Comparison of ENCODE assay signal across 8 cellular contexts in the genomic region with DNA sequence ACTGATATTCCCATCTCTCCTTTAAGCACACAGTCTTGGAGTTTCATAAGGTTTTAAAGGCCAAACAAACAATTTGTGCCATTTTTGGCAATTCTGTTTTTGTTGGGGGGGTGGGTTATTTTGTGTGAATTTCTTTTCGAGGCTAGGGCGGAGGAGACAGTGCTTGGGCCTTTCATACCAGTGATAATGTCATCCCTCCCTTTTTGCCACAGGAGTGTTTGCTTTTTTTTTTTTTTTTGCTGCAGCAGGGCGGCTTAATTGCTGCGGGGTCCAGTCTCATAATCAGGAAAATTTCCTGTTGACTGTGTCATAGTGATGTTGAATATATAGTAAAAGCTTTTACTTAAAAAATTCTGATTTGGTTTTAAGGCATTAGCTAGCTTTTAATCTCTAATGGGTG. TPM values are rescaled to one million over a fixed set of nuclear protein-coding genes. Genes with fewer than 3 reads are reported as not detected.
DNase-seq lines count a peak whose midpoint lies in the region; ATAC-seq, FAIRE-seq and TF ChIP-seq lines count a peak whose summit lies in the region.

No MANE protein-coding gene starts in this region.

- H3K4me2 ChIP-seq in A549: peak overlapping the region; percentile 91

- H3K4me3 Mint-ChIP-seq in MCF 10A (ENCODE audit: unreplicated experiment): peak overlapping the region; percentile 98

- ATAC-seq in A549: no peak
- ATAC-seq in GM18873 (IDR thresholded peaks at IDR 0.05; ENCODE audit: low FRiP score, unreplicated experiment): no peak
- no peak for ATAC-seq in HG02571 (IDR thresholded peaks at IDR 0.05; ENCODE audit: unreplicated experiment)

- no peaks in the 10 kb centered on the region for H3K36me3 Mint-ChIP-seq in MCF 10A (ENCODE audit: insufficient read depth, unreplicated experiment)

- WGBS in A549 (ENCODE audit: missing lambda C conversion rate): 18% methylated on average over 4 of the region's 4 CpGs

- H3K9me3 ChIP-seq in A549 (no peaks in the 10 kb centered on the region), HUES6 (ENCODE audit: control insufficient read depth, insufficient read depth, low read depth, low read length) (no peaks in the 10 kb centered on the region), mucosa of rectum (ENCODE audit: control insufficient read depth in 2 of 2, low read length in 2 of 2) (no peaks in the 10 kb centered on the region)

- H3K27me3 Mint-ChIP-seq in MCF 10A (ENCODE audit: insufficient read depth, unreplicated experiment): no peaks in the 10 kb centered on the region

- H3K36me3 ChIP-seq in HUES6 (ENCODE audit: control insufficient read depth, insufficient read depth, low read length) (no peaks in the 10 kb centered on the region), mucosa of rectum (ENCODE audit: control insufficient read depth in 2 of 2, insufficient read depth in 2 of 2, low read length in 2 of 2) (no peaks in the 10 kb centered on the region)

- DNase-seq in A549 (ENCODE audit: low read depth in 1 of 2, low spot score in 1 of 2): no peak
- no peak for DNase-seq in MCF 10A (ENCODE audit: unreplicated experiment)
- DNase-seq in SIG-M5 treated with dmso at 0.1 percent for 504 hours (lab: John Stamatoyannopoulos, UW; ENCODE audit: unreplicated experiment): no peak
- no peak for DNase-seq in activated CD4-positive, alpha-beta T cell treated with anti-CD3 and anti-CD28 coated beads for 4 hours

- FAIRE-seq in A549 (lab: Jason Lieb, UNC): no peak

- TF ChIP-seq RAD21 in A549 (conservative IDR thresholded peaks at IDR 0.05 in 1 of 2, IDR thresholded peaks at IDR 0.05 in 1 of 2): no peak

- POLR2A ChIA-PET in A549 (lab: Yijun Ruan, JAX) (no interaction called here), MCF 10A (lab: Yijun Ruan, JAX) (interaction anchor here (0.6 to 5.9 kb wide), 15 partner anchors 9 to 1557 kb away, joined by 3 to 72 read pairs (median 5); partner anchors contain the start of gene METTL16)

- H3K9me3 Mint-ChIP-seq in MCF 10A (ENCODE audit: unreplicated experiment): no peaks in the 10 kb centered on the region

- H3K27ac Mint-ChIP-seq in MCF 10A (ENCODE audit: low read depth, unreplicated experiment): peak overlapping the region; percentile 96

- peaks cover 21% of the 10 kb centered on the region for H3K4me1 Mint-ChIP-seq in MCF 10A (ENCODE audit: insufficient read depth, unreplicated experiment)

- intact Hi-C loops in MCF 10A (cut with micrococcal nuclease): loop anchor here (5.0 kb wide), 1 partner anchor 82 kb away; no protein-coding TSS in a partner anchor

- no TSS peak for BruUV-seq in MCF 10A (replicated peaks; lab: Mats Ljungman, UMichigan)

- H3K9ac ChIP-seq in HUES6 (ENCODE audit: low read length) (peak overlapping the region; percentile 91), mucosa of rectum (ENCODE audit: low read depth in 1 of 2, low read length in 2 of 2) (peak overlapping the region; percentile 86 to 95)

- TF ChIP-seq EP300 in A549 (IDR thresholded peaks at IDR 0.05): no peak

- no peak for TF ChIP-seq POLR2A in A549 (IDR thresholded peaks at IDR 0.05; ENCODE audit: low read length)

- H3K4me1 ChIP-seq in A549 (peaks cover 50% of the 10 kb centered on the region), HUES6 (ENCODE audit: control insufficient read depth, insufficient read depth, low read length) (peaks cover 6% of the 10 kb centered on the region), mucosa of rectum (ENCODE audit: control insufficient read depth in 2 of 2, insufficient read depth in 2 of 2, low read length in 2 of 2) (peaks cover 11 to 12% of the 10 kb centered on the region in 2 donors)

- peak overlapping the region; percentile 84 for H3K4me3 ChIP-seq in A549
- H3K4me3 ChIP-seq in HUES6 (ENCODE audit: low read depth, low read length): peak overlapping the region; percentile 83
- H3K4me3 ChIP-seq in mucosa of rectum (ENCODE audit: low read length in 2 of 2): peak overlapping the region; percentile 88 to 95

- TF ChIP-seq CTCF in A549 (IDR thresholded peaks at IDR 0.05) (no peak), MCF 10A (IDR thresholded peaks at IDR 0.05; ENCODE audit: unreplicated experiment) (no peak)

- H3K27me3 ChIP-seq in HUES6 (ENCODE audit: control insufficient read depth, insufficient read depth, low read length) (no peaks in the 10 kb centered on the region), mucosa of rectum (ENCODE audit: control insufficient read depth in 2 of 2, insufficient read depth in 2 of 2, low read length in 2 of 2) (no peaks in the 10 kb centered on the region)

- peak overlapping the region; percentile 98 for H3K27ac ChIP-seq in A549
- H3K27ac ChIP-seq in HUES6 (ENCODE audit: low read depth, low read length): no peak overlapping the region
- H3K27ac ChIP-seq in mucosa of rectum (ENCODE audit: low read depth in 2 of 2, low read length in 2 of 2): peak overlapping the region; percentile 96 to 98

- CTCF ChIA-PET in A549 (lab: Yijun Ruan, JAX): interaction anchor here (1.2 kb wide), 1 partner anchor 24 kb away, joined by 3 read pairs; no protein-coding TSS in a partner anchor
- CTCF ChIA-PET in MCF 10A (lab: Yijun Ruan, JAX): interaction anchor here (2.4 kb wide), 1 partner anchor 85 kb away, joined by 9 read pairs; no protein-coding TSS in a partner anchor

TF ChIP-seq in A549, 52 proteins besides CTCF, POLR2A, EP300 and RAD21:
- no peak for TF ChIP-seq CBX2 (IDR thresholded peaks at IDR 0.05; ENCODE audit: borderline replicate concordance, low read depth)

RNA-seq across cellular contexts. Expression of gene PAFAH1B1, which starts 1.7 kb away (rescaled TPM):
- polyA plus RNA-seq in A549 (2011; rRNA removed) (197 and 204 TPM in 2 replicates), A549 (2017; fragmentation: RNase III; extraction: RNeasy Plus Mini Kit Qiagen cat#74134 plus additional on column Dnase treatment) (122 to 132 TPM (median 125 TPM) in 3 replicates)
- polyA plus RNA-seq in A549 (2012; cell fraction: cytosol; rRNA removed): 54.8 and 59.1 TPM in 2 replicates
- polyA plus RNA-seq in A549 (2012; cell fraction: nucleus; rRNA removed): 30.9 and 49.5 TPM in 2 replicates
- polyA minus RNA-seq in A549 (2011; rRNA and poly(A)+ RNA removed): 161 and 170 TPM in 2 replicates
- 170 and 192 TPM in 2 replicates for total RNA-seq in MCF 10A (2022)
